Comparison of ENCODE assay signal across 7 cellular contexts in the genomic region with DNA sequence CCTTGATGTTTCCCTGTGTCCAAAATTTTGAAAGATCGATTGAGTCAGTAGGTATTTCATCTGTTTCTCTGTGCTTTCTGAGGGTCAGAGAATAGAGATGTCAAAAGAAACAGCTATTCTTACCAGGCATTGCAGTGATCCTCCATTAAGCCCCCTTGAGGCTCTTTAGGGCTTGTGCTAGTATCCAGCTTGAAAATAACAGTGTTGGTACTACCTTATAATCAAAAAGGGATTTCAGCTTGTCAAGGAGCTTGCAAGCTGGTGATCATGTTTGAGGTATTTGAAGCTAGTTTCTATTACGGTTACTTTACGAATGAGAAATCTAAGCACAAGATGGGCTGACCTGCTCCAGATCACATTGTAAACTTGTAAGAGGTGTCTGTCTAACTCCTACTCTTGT.
"Had no signal": no experiment of that assay in that cellular context is flagged by ENCODE, and none has a peak within 500 bp of the region (broad histone marks: within the 10 kb centered on the region; RNA-seq: fewer than 3 reads in every experiment).

No MANE protein-coding gene starts in this region.

- H3K27ac ChIP-seq: GM23248, HL-60 had no signal

- H3K4me3 Mint-ChIP-seq: H9, IgD-negative memory B cell had no signal

- H3K4me3 ChIP-seq: GM23248 had no signal

- H3K9ac ChIP-seq: GM23248 had no signal

- H3K27ac Mint-ChIP-seq: H9, IgD-negative memory B cell had no signal

- DNase-seq: GM23248, GOT3, H9, HCEC 1CT, KBM-7 had no signal

- H3K4me1 Mint-ChIP-seq: IgD-negative memory B cell had no signal

- H2AFZ ChIP-seq: GM23248 had no signal
